Comparison of ENCODE assay signal across 15 cellular contexts in the genomic region with DNA sequence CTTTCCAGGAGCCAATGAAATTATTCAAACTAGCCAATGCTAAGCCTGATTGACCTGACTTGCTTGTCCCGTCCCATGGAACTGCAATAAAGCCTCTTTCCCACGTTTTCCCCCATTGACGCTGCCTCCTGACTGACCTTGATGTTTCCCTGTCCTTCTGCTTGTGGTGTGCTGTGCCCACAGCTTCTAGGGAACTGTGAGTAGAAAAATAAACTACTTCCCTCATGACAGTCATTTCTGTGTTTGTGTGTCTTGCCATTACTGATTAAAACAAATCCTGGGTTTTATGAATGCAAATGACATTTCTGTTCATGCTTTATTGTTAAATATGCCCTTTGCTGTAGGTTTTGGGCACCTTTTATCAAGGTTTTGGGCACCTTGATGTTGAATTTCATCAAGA.
DNase-seq lines count a peak whose midpoint lies in the region; ATAC-seq, FAIRE-seq and TF ChIP-seq lines count a peak whose summit lies in the region.
"Had no signal": no experiment of that assay in that cellular context is flagged by ENCODE, and none has a peak within 500 bp of the region (broad histone marks: within the 10 kb centered on the region; RNA-seq: fewer than 3 reads in every experiment).

No MANE protein-coding gene starts in this region.

- H3K9me3 ChIP-seq in K562 (replicated peaks; ENCODE audit: control insufficient read depth, insufficient read depth, low read depth, low read length) (peaks cover 3% of the 10 kb centered on the region; the same call in 1 of the 2 replicates), MG63 (no peaks in the 10 kb centered on the region)

- no peak for ATAC-seq in K562
- ATAC-seq in stimulated activated naive B cell treated with anti-CD40 and anti-IgM and Interleukin-4, amounts not matched to agents 10 μg/mL and 1 μg/mL and 100 μg/mL, for 72 hours (replicated peaks), result peak; percentile 72 to 73

- peaks cover 8 to 9% of the 10 kb centered on the region in 2 donors for H3K36me3 Mint-ChIP-seq in stimulated activated naive B cell treated with anti-CD40 and anti-IgM and Interleukin-4, amounts not matched to agents 10 μg/mL and 1 μg/mL and 100 μg/mL, for 72 hours

- no peak for TF ChIP-seq CTCF in K562 (IDR thresholded peaks at IDR 0.05 in 2 of 3, conservative IDR thresholded peaks at IDR 0.05 in 1 of 3; ENCODE audit: insufficient read depth in 2 of 3, low read depth in 1 of 3, low read length in 3 of 3)

- no peak overlapping the region for H3K27ac ChIP-seq in K562 (ENCODE audit: extremely low read depth, low read depth, low read length)
- H3K27ac ChIP-seq: BLaER1 treated with 17β-estradiol and CSF1 and Interleukin-3, amounts not matched to agents 10 nM and 100 nM had no signal

- 0% methylated on average over 3 of the region's 3 CpGs for WGBS in K562 (ENCODE audit: insufficient coverage, low coverage, missing lambda C conversion rate)

- H3K27me3 ChIP-seq in K562 (ENCODE audit: control insufficient read depth in 2 of 2, insufficient read depth in 2 of 2, low read length in 2 of 2) (peaks cover 0 to 8% of the 10 kb centered on the region in 2 experiments; a peak in 1 of 5 replicates), MG63 (no peaks in the 10 kb centered on the region)
- H3K27me3 ChIP-seq: BLaER1 treated with 17β-estradiol and CSF1 and Interleukin-3, amounts not matched to agents 10 nM and 100 nM had no signal

- H3K9ac ChIP-seq in K562 (ENCODE audit: insufficient read depth in 1 of 2, low read depth in 2 of 2, low read length in 2 of 2), result no peak overlapping the region
- H3K9ac ChIP-seq: BLaER1 treated with 17β-estradiol and CSF1 and Interleukin-3, amounts not matched to agents 10 nM and 100 nM had no signal

- no peak overlapping the region for H2AFZ ChIP-seq in K562 (ENCODE audit: low read depth, low read length)

- CTCF ChIA-PET in K562 (lab: Yijun Ruan, JAX; ENCODE audit: low intra/inter-chr PET ratio), result no interaction called here

- no peak overlapping the region for H3K4me2 ChIP-seq in K562 (ENCODE audit: insufficient read depth, low read length)

- peaks cover 6 to 11% of the 10 kb centered on the region in 2 donors for H3K9me3 Mint-ChIP-seq in stimulated activated naive B cell treated with anti-CD40 and anti-IgM and Interleukin-4, amounts not matched to agents 10 μg/mL and 1 μg/mL and 100 μg/mL, for 72 hours
- H3K9me3 Mint-ChIP-seq: CD4-positive, alpha-beta T cell had no signal

- H3K79me2 ChIP-seq in K562 (ENCODE audit: control insufficient read depth, insufficient read depth, low read length), result no peaks in the 10 kb centered on the region

- no peaks in the 10 kb centered on the region for H4K20me1 ChIP-seq in K562 (replicated peaks; ENCODE audit: control insufficient read depth, insufficient read depth, low read length)
- H4K20me1 ChIP-seq: BLaER1 treated with 17β-estradiol and CSF1 and Interleukin-3, amounts not matched to agents 10 nM and 100 nM had no signal

- in situ Hi-C loops in K562 (cut with MboI), result no loop called here

- H3K27ac Mint-ChIP-seq in stimulated activated naive B cell treated with anti-CD40 and anti-IgM and Interleukin-4, amounts not matched to agents 10 μg/mL and 1 μg/mL and 100 μg/mL, for 72 hours, result no peak overlapping the region
- H3K27ac Mint-ChIP-seq: B cell; CD4-positive, alpha-beta T cell; H9 had no signal

- H3K4me1 ChIP-seq in K562 (replicated peaks in 1 of 2; ENCODE audit: control insufficient read depth in 2 of 2, insufficient read depth in 2 of 2, low read length in 2 of 2), result no peaks in the 10 kb centered on the region
- H3K4me1 ChIP-seq: Caco-2 had no signal

- FAIRE-seq in K562 (lab: Jason Lieb, UNC) (peak; percentile 62), HTR-8/SVneo (lab: Jason Lieb, UNC) (no peak)
- FAIRE-seq: D721Med had no signal

- H3K36me3 ChIP-seq in K562 (ENCODE audit: control insufficient read depth, insufficient read depth, low read length) (no peaks in the 10 kb centered on the region), MG63 (no peaks in the 10 kb centered on the region)
- H3K36me3 ChIP-seq: BLaER1 treated with 17β-estradiol and CSF1 and Interleukin-3, amounts not matched to agents 10 nM and 100 nM had no signal

- DNase-seq in CD1c-positive myeloid dendritic cell (ENCODE audit: extremely low spot score) (peak; percentile 59), MV-4-11 (lab: John Stamatoyannopoulos, UW) (peak; percentile 68), K562 (ENCODE audit: extremely low read depth in 1 of 4, low spot score in 3 of 4) (no peak), HTR-8/SVneo (ENCODE audit: insufficient read length, low spot score) (no peak), UCSD-AML1 (lab: John Stamatoyannopoulos, UW; ENCODE audit: unreplicated experiment) (no peak), MG63 (no peak)
- no peak for DNase-seq in stimulated activated naive B cell treated with anti-CD40 and anti-IgM and Interleukin-4, amounts not matched to agents 10 μg/mL and 1 μg/mL and 100 μg/mL, for 72 hours
- DNase-seq: Caco-2; CD4-positive, alpha-beta T cell; GDM1; GOT3; H9 had no signal

- no TSS peak for BruUV-seq in K562 (replicated peaks; lab: Mats Ljungman, UMichigan)

- no peak for TF ChIP-seq EP300 in K562 (IDR thresholded peaks at IDR 0.05; ENCODE audit: low read length)

- POLR2A ChIA-PET in K562 (lab: Yijun Ruan, JAX), result interaction anchor here (0.6 kb wide), 1 partner anchor 287 kb away, joined by 3 read pairs; no protein-coding TSS in a partner anchor

- peaks cover 0 to 4% of the 10 kb centered on the region in 2 donors for H3K27me3 Mint-ChIP-seq in stimulated activated naive B cell treated with anti-CD40 and anti-IgM and Interleukin-4, amounts not matched to agents 10 μg/mL and 1 μg/mL and 100 μg/mL, for 72 hours

- intact Hi-C loops in K562 (cut with micrococcal nuclease), result no loop called here

- no peak overlapping the region for H3K4me3 Mint-ChIP-seq in stimulated activated naive B cell treated with anti-CD40 and anti-IgM and Interleukin-4, amounts not matched to agents 10 μg/mL and 1 μg/mL and 100 μg/mL, for 72 hours
- H3K4me3 Mint-ChIP-seq: B cell; CD4-positive, alpha-beta T cell; H9 had no signal

- H3K4me1 Mint-ChIP-seq in stimulated activated naive B cell treated with anti-CD40 and anti-IgM and Interleukin-4, amounts not matched to agents 10 μg/mL and 1 μg/mL and 100 μg/mL, for 72 hours, result peaks cover 8 to 20% of the 10 kb centered on the region in 2 donors
- H3K4me1 Mint-ChIP-seq: B cell, H9 had no signal

- H3K9me1 ChIP-seq in K562 (ENCODE audit: control insufficient read depth, insufficient read depth, low read length), result no peaks in the 10 kb centered on the region

- TF ChIP-seq POLR2A in K562 (conservative IDR thresholded peaks at IDR 0.05), result no peak

- H3K4me3 ChIP-seq in K562 (no peak overlapping the region), MG63 (no peak overlapping the region)
- H3K4me3 ChIP-seq: BLaER1 treated with 17β-estradiol and CSF1 and Interleukin-3, amounts not matched to agents 10 nM and 100 nM had no signal

- no peak for TF ChIP-seq RAD21 in K562 (CRISPR knock-in tag; conservative IDR thresholded peaks at IDR 0.05 in 1 of 2, IDR thresholded peaks at IDR 0.05 in 1 of 2)

TF ChIP-seq in K562, 482 proteins besides CTCF, POLR2A, EP300 and RAD21 (continues in another document):
- no peak for TF ChIP-seq RBM34 (IDR thresholded peaks at IDR 0.05; ENCODE audit: borderline replicate concordance, insufficient read depth, low read length)
- TF ChIP-seq ZSCAN32 (CRISPR knock-in tag; IDR thresholded peaks at IDR 0.05), result no peak
- TF ChIP-seq ZNF589 (CRISPR knock-in tag; IDR thresholded peaks at IDR 0.05; ENCODE audit: low read depth), result no peak
- no peak for TF ChIP-seq IRF2 (CRISPR knock-in tag; IDR thresholded peaks at IDR 0.05)
- TF ChIP-seq RAD51 (IDR thresholded peaks at IDR 0.05; ENCODE audit: borderline replicate concordance, low read depth), result no peak
- no peak for TF ChIP-seq RBM22 (IDR thresholded peaks at IDR 0.05; ENCODE audit: low read depth, low read length, poor library complexity, severe bottlenecking)
- TF ChIP-seq DDX20 (tag; IDR thresholded peaks at IDR 0.05; ENCODE audit: low read depth), result no peak
- TF ChIP-seq, protein P1, sequence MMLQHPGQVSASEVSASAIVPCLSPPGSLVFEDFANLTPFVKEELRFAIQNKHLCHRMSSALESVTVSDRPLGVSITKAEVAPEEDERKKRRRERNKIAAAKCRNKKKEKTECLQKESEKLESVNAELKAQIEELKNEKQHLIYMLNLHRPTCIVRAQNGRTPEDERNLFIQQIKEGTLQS (IDR thresholded peaks at IDR 0.05), result no peak
- TF ChIP-seq, protein P1 (CRISPR knock-in tag; conservative IDR thresholded peaks at IDR 0.05), result no peak
- TF ChIP-seq DNMT1 (IDR thresholded peaks at IDR 0.05), result no peak
- no peak for TF ChIP-seq MTA1 (IDR thresholded peaks at IDR 0.05; ENCODE audit: borderline replicate concordance)
- no peak for TF ChIP-seq ZKSCAN8 (CRISPR knock-in tag; IDR thresholded peaks at IDR 0.05)

Comparison
In these comparisons a context has a peak if more than half of its experiments do, and no peak if none do; other contexts are left out.
1. DNase-seq: peak in CD1c-positive myeloid dendritic cell (single experiment) and MV-4-11 (single experiment); none in K562 (0 of 4), stimulated activated naive B cell treated with anti-CD40 and anti-IgM and Interleukin-4, amounts not matched to agents 10 μg/mL and 1 μg/mL and 100 μg/mL, for 72 hours (single experiment), HTR-8/SVneo (single experiment), UCSD-AML1 (single experiment) and MG63 (single experiment).